ENCODE assay signal across 32 cellular contexts in the genomic region with DNA sequence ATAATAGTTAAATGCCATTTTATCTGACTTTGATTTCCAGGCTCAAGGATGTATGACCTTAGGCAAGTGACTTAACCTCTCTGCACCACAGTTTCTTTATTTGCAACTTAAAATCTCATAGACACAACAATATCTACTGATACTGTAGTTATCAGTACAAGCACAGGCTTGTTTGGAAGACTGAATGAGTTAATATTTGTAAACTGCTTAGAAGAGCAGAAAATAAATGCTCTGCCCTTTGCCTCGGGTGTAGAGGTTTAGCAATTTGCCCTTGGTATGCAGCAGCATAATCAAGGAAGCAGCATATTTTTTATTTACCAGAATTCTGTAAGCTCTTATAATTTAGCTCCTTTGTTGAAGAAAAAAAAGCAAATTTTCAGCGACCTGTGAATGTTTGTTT. TPM values are rescaled to one million over a fixed set of nuclear protein-coding genes. Genes with fewer than 3 reads are reported as not detected.
"Had no signal": no experiment of that assay in that cellular context is flagged by ENCODE, and none has a peak within 500 bp of the region (broad histone marks: within the 10 kb centered on the region; RNA-seq: fewer than 3 reads in every experiment).

No MANE protein-coding gene starts in this region.

- H3K4me3 Mint-ChIP-seq: dendritic cell treated with granulocyte-macrophage colony-stimulating factor and Interleukin-4, amounts not matched to agents 40 ng/mL and 50 ng/mL, for 4 days; immature natural killer cell; memory B cell; natural killer cell; neural crest cell; stimulated activated memory B cell treated with anti-CD40 and anti-IgM and Interleukin-4, amounts not matched to agents 10 μg/mL and 1 μg/mL and 100 μg/mL, for 72 hours had no signal

- H3K9ac ChIP-seq: parathyroid adenoma had no signal

- ATAC-seq: left ventricle myocardium superior; lower lobe of right lung; natural killer cell; right cardiac atrium; stimulated activated memory B cell treated with anti-CD40 and anti-IgM and Interleukin-4, amounts not matched to agents 10 μg/mL and 1 μg/mL and 100 μg/mL, for 72 hours; stimulated activated naive CD8-positive, alpha-beta T cell treated with anti-CD3 and anti-CD28 coated beads, Interleukin-15, Interleukin-2, amounts not matched to agents 100 U/mL and 50 U/mL, for 24 hours had no signal

- H3K4me3 ChIP-seq: esophagus squamous epithelium, lower lobe of right lung, sigmoid colon, spleen, testis, tibial artery, upper lobe of left lung, uterus had no signal

- H3K9me3 ChIP-seq: esophagus squamous epithelium, lower lobe of right lung, sigmoid colon, spleen, testis, tibial artery, upper lobe of left lung, uterus had no signal

- H3K27ac Mint-ChIP-seq: dendritic cell treated with granulocyte-macrophage colony-stimulating factor and Interleukin-4, amounts not matched to agents 40 ng/mL and 50 ng/mL, for 4 days; immature natural killer cell; memory B cell; natural killer cell; progenitor cell of endocrine pancreas; stimulated activated memory B cell treated with anti-CD40 and anti-IgM and Interleukin-4, amounts not matched to agents 10 μg/mL and 1 μg/mL and 100 μg/mL, for 72 hours had no signal

- H2AFZ ChIP-seq: parathyroid adenoma had no signal

- H3K79me2 ChIP-seq: parathyroid adenoma had no signal

- H3K4me1 Mint-ChIP-seq: immature natural killer cell; memory B cell; natural killer cell; stimulated activated memory B cell treated with anti-CD40 and anti-IgM and Interleukin-4, amounts not matched to agents 10 μg/mL and 1 μg/mL and 100 μg/mL, for 72 hours had no signal

- DNase-seq: cerebellar nuclear complex; effector memory CD4-positive, alpha-beta T cell; erythroblast; esophagus squamous epithelium; hypothalamus; immature natural killer cell; islet precursor cell; left ventricle myocardium superior; lower lobe of right lung; natural killer cell; right cardiac atrium; sigmoid colon; spleen; stimulated activated CD4-positive, alpha-beta T cell treated with anti-CD3 and anti-CD28 coated beads, Interleukin-4, amount 100 ng/mL, for 4 hours; stimulated activated naive CD8-positive, alpha-beta T cell treated with anti-CD3 and anti-CD28 coated beads, Interleukin-15, Interleukin-2, amounts not matched to agents 100 U/mL and 50 U/mL, for 24 hours; substantia nigra; testis; tibial artery; upper lobe of left lung; uterus had no signal

- FAIRE-seq: frontal cortex had no signal

- H3K9me3 Mint-ChIP-seq: dendritic cell treated with granulocyte-macrophage colony-stimulating factor and Interleukin-4, amounts not matched to agents 40 ng/mL and 50 ng/mL, for 4 days; memory B cell; natural killer cell; neural crest cell; stimulated activated memory B cell treated with anti-CD40 and anti-IgM and Interleukin-4, amounts not matched to agents 10 μg/mL and 1 μg/mL and 100 μg/mL, for 72 hours had no signal

- H3K27me3 ChIP-seq: testis, upper lobe of left lung had no signal

- H3K27ac ChIP-seq: esophagus squamous epithelium, lower lobe of right lung, parathyroid adenoma, sigmoid colon, testis, tibial artery, upper lobe of left lung, uterus had no signal

- H3K4me1 ChIP-seq: parathyroid adenoma had no signal

- H3K36me3 Mint-ChIP-seq: immature natural killer cell; memory B cell; natural killer cell; stimulated activated memory B cell treated with anti-CD40 and anti-IgM and Interleukin-4, amounts not matched to agents 10 μg/mL and 1 μg/mL and 100 μg/mL, for 72 hours had no signal

- H3K36me3 ChIP-seq: esophagus squamous epithelium, lower lobe of right lung, sigmoid colon, spleen, tibial artery, upper lobe of left lung, uterus had no signal

RNA-seq across cellular contexts. Expression of a gene that starts 3.0 kb away (rescaled TPM):
- total RNA-seq: neural crest cell had no signal
- polyA plus RNA-seq: immature natural killer cell had no signal

RNA-seq across cellular contexts. Expression of a gene that starts 13.1 kb away (rescaled TPM):
- total RNA-seq: endothelial cell of umbilical vein, esophagus squamous epithelium, fibroblast of villous mesenchyme, left ventricle myocardium superior, lower lobe of right lung, neural crest cell, osteoblast, progenitor cell of endocrine pancreas, right cardiac atrium, sigmoid colon, skeletal muscle tissue, testis, upper lobe of left lung, uterus had no signal
- polyA plus RNA-seq: endothelial cell of umbilical vein, right cardiac atrium, sigmoid colon had no signal

RNA-seq across cellular contexts. Expression of a gene that starts 29.8 kb away (rescaled TPM):
- total RNA-seq: mononuclear cell, natural killer cell, neural crest cell, skeletal muscle tissue had no signal
- polyA plus RNA-seq: immature natural killer cell had no signal
